In the genomic region with DNA sequence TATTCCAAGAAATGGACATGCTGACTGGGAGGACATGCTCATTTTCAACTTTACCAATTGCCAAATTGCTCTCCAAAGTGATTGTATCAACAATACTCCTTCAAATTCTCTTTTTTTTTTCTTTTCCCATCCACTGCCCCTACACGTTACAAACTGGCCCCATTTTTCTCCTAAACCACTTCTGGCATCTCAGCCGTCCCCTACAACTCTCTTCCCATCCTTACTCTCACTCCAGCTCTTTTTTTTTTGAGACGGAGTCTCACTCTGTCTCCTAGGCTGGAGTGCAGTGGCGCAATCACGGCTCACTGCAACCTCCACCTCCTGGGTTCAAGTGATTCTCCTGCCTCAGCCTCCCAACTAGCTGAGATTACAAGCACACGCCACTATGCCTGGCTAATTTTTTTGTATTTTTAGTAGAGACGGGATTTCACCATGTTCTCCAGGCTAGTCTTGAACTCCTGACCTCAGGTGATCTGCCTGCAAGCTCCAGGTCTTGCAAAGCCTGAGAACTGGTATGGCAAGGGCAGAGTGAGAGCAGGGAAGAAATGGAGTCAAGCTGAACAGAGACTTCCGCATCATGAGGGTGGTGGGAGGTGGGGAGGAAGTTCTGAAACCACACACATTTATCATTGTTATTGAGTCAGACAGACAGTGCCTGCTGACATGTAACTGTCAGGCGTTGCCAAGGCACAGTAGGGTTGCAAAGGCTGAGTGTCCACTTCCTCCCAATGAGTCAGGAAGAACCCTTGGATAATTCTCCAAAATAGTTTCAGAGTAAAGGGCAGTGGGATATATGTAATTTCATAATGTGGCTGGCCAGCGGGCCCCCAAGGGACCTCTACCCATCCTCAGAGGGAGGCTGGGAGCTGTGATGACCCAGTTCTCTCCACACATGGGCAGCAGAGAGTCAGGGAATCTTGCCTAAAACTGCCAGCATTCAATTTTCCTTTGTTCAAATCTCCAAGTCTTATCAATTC, we compare ENCODE assay signal across 9 cellular contexts. TPM values are rescaled to one million over a fixed set of nuclear protein-coding genes. Genes with fewer than 3 reads are reported as not detected.
DNase-seq lines count a peak whose midpoint lies in the region; ATAC-seq, FAIRE-seq and TF ChIP-seq lines count a peak whose summit lies in the region.
"Had no signal": no experiment of that assay in that cellular context is flagged by ENCODE, and none has a peak within 500 bp of the region (broad histone marks: within the 10 kb centered on the region; RNA-seq: fewer than 3 reads in every experiment).

No MANE protein-coding gene starts in this region.

- TF ChIP-seq EP300 in HepG2 (IDR thresholded peaks at IDR 0.05; ENCODE audit: low read depth in 2 of 2, low read length in 2 of 2) (no peak), HepG2 (CRISPR knock-in tag; IDR thresholded peaks at IDR 0.05; ENCODE audit: borderline replicate concordance) (no peak)

- no peak for FAIRE-seq in HepG2 (lab: Jason Lieb, UNC)
- FAIRE-seq: colon had no signal

- H3K4me1 ChIP-seq in HepG2 (ENCODE audit: insufficient read depth, low read length), result peaks cover 19% of the 10 kb centered on the region

- H3K36me3 ChIP-seq in HepG2 (replicated peaks in 1 of 2; ENCODE audit: control insufficient read depth in 1 of 2, insufficient read depth in 2 of 2, low read length in 2 of 2), result no peaks in the 10 kb centered on the region

- 24% methylated on average over 10 of the region's 10 CpGs for WGBS in HepG2 (ENCODE audit: low lambda C conversion rate)

- H4K20me1 ChIP-seq in HepG2 (ENCODE audit: insufficient read depth, low read length), result no peaks in the 10 kb centered on the region

- no peaks in the 10 kb centered on the region for H3K9me3 Mint-ChIP-seq in stimulated activated memory B cell treated with anti-CD40 and anti-IgM and Interleukin-4, amounts not matched to agents 10 μg/mL and 1 μg/mL and 100 μg/mL, for 72 hours

- peak overlapping the region; percentile 93 for H3K27ac Mint-ChIP-seq in stimulated activated memory B cell treated with anti-CD40 and anti-IgM and Interleukin-4, amounts not matched to agents 10 μg/mL and 1 μg/mL and 100 μg/mL, for 72 hours

- H3K4me1 Mint-ChIP-seq in stimulated activated memory B cell treated with anti-CD40 and anti-IgM and Interleukin-4, amounts not matched to agents 10 μg/mL and 1 μg/mL and 100 μg/mL, for 72 hours, result peaks cover 28% of the 10 kb centered on the region

- TF ChIP-seq POLR2A in HepG2 (IDR thresholded peaks at IDR 0.05; ENCODE audit: insufficient read depth in 1 of 2, low read depth in 2 of 2, low read length in 2 of 2), result no peak

- BruUV-seq in HepG2 (replicated peaks; lab: Mats Ljungman, UMichigan), result no TSS peak

- TF ChIP-seq CTCF in GM12873 (IDR thresholded peaks at IDR 0.05; ENCODE audit: insufficient read depth, low read depth, low read length, missing control alignments) (peak; percentile 61), HL-60 (IDR thresholded peaks at IDR 0.05; ENCODE audit: insufficient read depth, low read length) (peak; percentile 11), astrocyte of the cerebellum (IDR thresholded peaks at IDR 0.05; ENCODE audit: low read depth, low read length, missing control alignments) (peak; percentile 56), HepG2 (CRISPR knock-in tag; IDR thresholded peaks at IDR 0.05) (peak; percentile 13; the same call in 1 of the 2 replicates)

- no peaks in the 10 kb centered on the region for H3K36me3 Mint-ChIP-seq in stimulated activated memory B cell treated with anti-CD40 and anti-IgM and Interleukin-4, amounts not matched to agents 10 μg/mL and 1 μg/mL and 100 μg/mL, for 72 hours

- ATAC-seq in HepG2 (peak; percentile 43; the same call in 1 of the 3 replicates), GM18517 (IDR thresholded peaks at IDR 0.05; ENCODE audit: unreplicated experiment) (no peak)
- peak; percentile 94 for ATAC-seq in stimulated activated memory B cell treated with anti-CD40 and anti-IgM and Interleukin-4, amounts not matched to agents 10 μg/mL and 1 μg/mL and 100 μg/mL, for 72 hours

- no peaks in the 10 kb centered on the region for H3K79me2 ChIP-seq in HepG2 (ENCODE audit: insufficient read depth, low read length)

- peak; percentile 89 to 95 for DNase-seq in HL-60 (ENCODE audit: low read depth in 1 of 2, low spot score in 1 of 2)
- peak; percentile 15 for DNase-seq in T-helper 9 cell
- peak; percentile 72 for DNase-seq in astrocyte of the cerebellum (ENCODE audit: low read depth)
- no peak for DNase-seq in HepG2 (ENCODE audit: low spot score)
- DNase-seq in NCI-H187 treated with DMSO at 0.1 percent for 48 hours (lab: John Stamatoyannopoulos, UW), result no peak

- in situ Hi-C loops in astrocyte of the cerebellum (cut with HindIII; ENCODE audit: low sequenced_read_pairs), result no loop called here
- in situ Hi-C loops in HepG2 (cut with HindIII; ENCODE audit: extremely low pct_ligation_motif_present, low pct_unique_long_range_greater_than_20kb), result no loop called here

- no peak overlapping the region for H3K4me3 ChIP-seq in HL-60 (replicated peaks; ENCODE audit: insufficient read depth, low read length)
- no peak overlapping the region for H3K4me3 ChIP-seq in astrocyte of the cerebellum (ENCODE audit: low read depth, low read length)
- H3K4me3 ChIP-seq in HepG2 (replicated peaks in 1 of 3; ENCODE audit: insufficient read depth in 1 of 3, low read depth in 2 of 3, low read length in 3 of 3), result no peak overlapping the region

- H3K9me3 ChIP-seq in HepG2 (ENCODE audit: low read length), result no peaks in the 10 kb centered on the region

- H3K27me3 Mint-ChIP-seq in stimulated activated memory B cell treated with anti-CD40 and anti-IgM and Interleukin-4, amounts not matched to agents 10 μg/mL and 1 μg/mL and 100 μg/mL, for 72 hours, result no peaks in the 10 kb centered on the region

- peak overlapping the region; percentile 21 for H3K4me3 Mint-ChIP-seq in stimulated activated memory B cell treated with anti-CD40 and anti-IgM and Interleukin-4, amounts not matched to agents 10 μg/mL and 1 μg/mL and 100 μg/mL, for 72 hours

- CTCF ChIA-PET in HepG2 (lab: Yijun Ruan, JAX; ENCODE audit: low intra/inter-chr PET ratio, low total read pairs), result no interaction called here

- no peak for TF ChIP-seq RAD21 in HepG2 (CRISPR knock-in tag; IDR thresholded peaks at IDR 0.05)

- H3K27me3 ChIP-seq in HL-60 (ENCODE audit: insufficient read depth, poor library complexity, severe bottlenecking) (no peaks in the 10 kb centered on the region), HepG2 (ENCODE audit: control insufficient read depth in 1 of 2, insufficient read depth in 2 of 2, low read length in 2 of 2) (no peaks in the 10 kb centered on the region)

- H3K4me2 ChIP-seq in HepG2 (ENCODE audit: low read depth, low read length), result no peak overlapping the region

- no peak overlapping the region for H3K9ac ChIP-seq in HepG2 (ENCODE audit: insufficient read depth, low read depth, low read length)

- POLR2A ChIA-PET in HepG2 (lab: Yijun Ruan, JAX), result no interaction called here

- H2AFZ ChIP-seq in HepG2 (ENCODE audit: low read length), result no peak overlapping the region

- H3K27ac ChIP-seq in HL-60 (replicated peaks) (peak overlapping the region; percentile 82), HepG2 (ENCODE audit: extremely low read length, insufficient read depth, low read length) (no peak overlapping the region)

- intact Hi-C loops in HepG2 (cut with micrococcal nuclease; ENCODE audit: unreplicated experiment), result no loop called here

RNA-seq across cellular contexts. Expression of gene CELA3A, which starts 17.4 kb away (rescaled TPM):
- total RNA-seq in HepG2 (2016; rRNA removed; fragmentation: Illumina TruSeq; extraction: Trizol), result not detected in 2 replicates
- total RNA-seq in HepG2 (2016; cell fraction: cytosol; rRNA removed; fragmentation: Illumina TruSeq; extraction: Trizol; ENCODE audit: low read depth), result not detected in 2 replicates
- not detected in 2 replicates for total RNA-seq in HepG2 (2016; cell fraction: insoluble cytoplasmic fraction; rRNA removed; fragmentation: Illumina TruSeq; extraction: Trizol)
- not detected in 2 replicates for total RNA-seq in HepG2 (2016; cell fraction: membrane; rRNA removed; fragmentation: Illumina TruSeq; extraction: Trizol)
- total RNA-seq in HepG2 (2016; cell fraction: nucleus; rRNA removed; fragmentation: Illumina TruSeq; extraction: Trizol), result not detected in 2 replicates
- 0.09 and 0.73 TPM in 2 replicates for polyA plus RNA-seq in HepG2 (2011; rRNA removed)
- polyA plus RNA-seq in HepG2 (2011; cell fraction: cytosol; rRNA removed), result 0.19 and 0.23 TPM in 2 replicates
- 0.27 and 0.33 TPM in 2 replicates for polyA plus RNA-seq in HepG2 (2011; cell fraction: nucleus; rRNA removed)
- not detected in 2 replicates for polyA plus RNA-seq in HepG2 (2012)
- polyA plus RNA-seq in HepG2 (2016; cell fraction: cytosol; fragmentation: Illumina TruSeq; extraction: Trizol; ENCODE audit: low read depth), result not detected in 2 replicates
- polyA plus RNA-seq in HepG2 (2016; cell fraction: insoluble cytoplasmic fraction; fragmentation: Illumina TruSeq; extraction: Trizol; ENCODE audit: low read depth), result not detected in 2 replicates
- polyA plus RNA-seq in HepG2 (2016; cell fraction: membrane; fragmentation: Illumina TruSeq; extraction: Trizol; ENCODE audit: low read depth), result not detected in 2 replicates
- not detected in 2 replicates for polyA plus RNA-seq in HepG2 (2016; cell fraction: nucleus; fragmentation: Illumina TruSeq; extraction: Trizol; ENCODE audit: insufficient read depth, low read depth)
- not detected in 2 replicates for polyA minus RNA-seq in HepG2 (2011; rRNA and poly(A)+ RNA removed; ENCODE audit: low replicate concordance)
- polyA minus RNA-seq in HepG2 (2011; cell fraction: cytosol; rRNA and poly(A)+ RNA removed), result not detected in 2 replicates
- polyA minus RNA-seq in HepG2 (2011; cell fraction: nucleus; rRNA and poly(A)+ RNA removed), result not detected in 2 replicates

RNA-seq across cellular contexts. Expression of gene CDC42, which starts 33.6 kb away (rescaled TPM):
- 237 and 358 TPM in 2 replicates for total RNA-seq in HepG2 (2016; rRNA removed; fragmentation: Illumina TruSeq; extraction: Trizol)
- total RNA-seq in HepG2 (2016; cell fraction: cytosol; rRNA removed; fragmentation: Illumina TruSeq; extraction: Trizol; ENCODE audit: low read depth), result 58.8 and 63.4 TPM in 2 replicates
- 235 and 352 TPM in 2 replicates for total RNA-seq in HepG2 (2016; cell fraction: insoluble cytoplasmic fraction; rRNA removed; fragmentation: Illumina TruSeq; extraction: Trizol)
- total RNA-seq in HepG2 (2016; cell fraction: membrane; rRNA removed; fragmentation: Illumina TruSeq; extraction: Trizol), result 100 and 105 TPM in 2 replicates
- 82.8 and 91.5 TPM in 2 replicates for total RNA-seq in HepG2 (2016; cell fraction: nucleus; rRNA removed; fragmentation: Illumina TruSeq; extraction: Trizol)
- polyA plus RNA-seq in HepG2 (2011; rRNA removed), result 101 and 138 TPM in 2 replicates
- polyA plus RNA-seq in HepG2 (2011; cell fraction: cytosol; rRNA removed), result 72.7 and 116 TPM in 2 replicates
- 20.5 and 33.7 TPM in 2 replicates for polyA plus RNA-seq in HepG2 (2011; cell fraction: nucleus; rRNA removed)
- 197 and 216 TPM in 2 replicates for polyA plus RNA-seq in HepG2 (2012)
- 20.7 and 25.5 TPM in 2 replicates for polyA plus RNA-seq in HepG2 (2016; cell fraction: cytosol; fragmentation: Illumina TruSeq; extraction: Trizol; ENCODE audit: low read depth)
- polyA plus RNA-seq in HepG2 (2016; cell fraction: insoluble cytoplasmic fraction; fragmentation: Illumina TruSeq; extraction: Trizol; ENCODE audit: low read depth), result 336 and 350 TPM in 2 replicates
- 55.2 and 56.7 TPM in 2 replicates for polyA plus RNA-seq in HepG2 (2016; cell fraction: membrane; fragmentation: Illumina TruSeq; extraction: Trizol; ENCODE audit: low read depth)
- polyA plus RNA-seq in HepG2 (2016; cell fraction: nucleus; fragmentation: Illumina TruSeq; extraction: Trizol; ENCODE audit: insufficient read depth, low read depth), result 102 and 112 TPM in 2 replicates
- polyA minus RNA-seq in HepG2 (2011; rRNA and poly(A)+ RNA removed; ENCODE audit: low replicate concordance), result 81.6 and 140 TPM in 2 replicates
- 96.1 and 107 TPM in 2 replicates for polyA minus RNA-seq in HepG2 (2011; cell fraction: cytosol; rRNA and poly(A)+ RNA removed)
- polyA minus RNA-seq in HepG2 (2011; cell fraction: nucleus; rRNA and poly(A)+ RNA removed), result 31.8 and 39.2 TPM in 2 replicates

RNA-seq across cellular contexts. Expression of gene CELA3B, which starts 42.0 kb away (rescaled TPM):
- total RNA-seq in HepG2 (2016; rRNA removed; fragmentation: Illumina TruSeq; extraction: Trizol), result not detected in 2 replicates
- total RNA-seq in HepG2 (2016; cell fraction: cytosol; rRNA removed; fragmentation: Illumina TruSeq; extraction: Trizol; ENCODE audit: low read depth), result not detected in 2 replicates
- not detected in 2 replicates for total RNA-seq in HepG2 (2016; cell fraction: insoluble cytoplasmic fraction; rRNA removed; fragmentation: Illumina TruSeq; extraction: Trizol)
- total RNA-seq in HepG2 (2016; cell fraction: membrane; rRNA removed; fragmentation: Illumina TruSeq; extraction: Trizol), result not detected in 2 replicates
- total RNA-seq in HepG2 (2016; cell fraction: nucleus; rRNA removed; fragmentation: Illumina TruSeq; extraction: Trizol), result not detected in 2 replicates
- polyA plus RNA-seq in HepG2 (2011; rRNA removed), result 0.34 TPM in 1 of 2 replicates, not detected in the other
- 0.06 TPM in 1 of 2 replicates, not detected in the other for polyA plus RNA-seq in HepG2 (2011; cell fraction: cytosol; rRNA removed)
- polyA plus RNA-seq in HepG2 (2011; cell fraction: nucleus; rRNA removed), result 0.21 TPM in 1 of 2 replicates, not detected in the other
- 0.24 TPM in 1 of 2 replicates, not detected in the other for polyA plus RNA-seq in HepG2 (2012)
- polyA plus RNA-seq in HepG2 (2016; cell fraction: cytosol; fragmentation: Illumina TruSeq; extraction: Trizol; ENCODE audit: low read depth), result not detected in 2 replicates
- polyA plus RNA-seq in HepG2 (2016; cell fraction: insoluble cytoplasmic fraction; fragmentation: Illumina TruSeq; extraction: Trizol; ENCODE audit: low read depth), result not detected in 2 replicates
- not detected in 2 replicates for polyA plus RNA-seq in HepG2 (2016; cell fraction: membrane; fragmentation: Illumina TruSeq; extraction: Trizol; ENCODE audit: low read depth)
- polyA plus RNA-seq in HepG2 (2016; cell fraction: nucleus; fragmentation: Illumina TruSeq; extraction: Trizol; ENCODE audit: insufficient read depth, low read depth), result not detected in 2 replicates
- 0.20 TPM in 1 of 2 replicates, not detected in the other for polyA minus RNA-seq in HepG2 (2011; rRNA and poly(A)+ RNA removed; ENCODE audit: low replicate concordance)
- not detected in 2 replicates for polyA minus RNA-seq in HepG2 (2011; cell fraction: cytosol; rRNA and poly(A)+ RNA removed)
- polyA minus RNA-seq in HepG2 (2011; cell fraction: nucleus; rRNA and poly(A)+ RNA removed), result 0.52 and 1.2 TPM in 2 replicates

Comparison
In these comparisons a context has a peak if more than half of its experiments do, and no peak if none do; other contexts are left out.
1. CTCF ChIP-seq: peak in every context shown above with its lines; median percentile 61 in GM12873; 56 in astrocyte of the cerebellum; 13 in HepG2; 11 in HL-60.
2. DNase-seq: peak in HL-60 (2 of 2), T-helper 9 cell (single experiment) and astrocyte of the cerebellum (single experiment); none in HepG2 (single experiment) and NCI-H187 treated with DMSO at 0.1 percent for 48 hours (single experiment).